In genomic region chr17:36088559-36089376, GRCh38 we compare ENCODE assay signal across 18 cellular contexts. TPM values are rescaled to one million over a fixed set of nuclear protein-coding genes. Genes with fewer than 3 reads are reported as not detected.
DNase-seq lines count a peak whose midpoint lies in the region; ATAC-seq and TF ChIP-seq lines count a peak whose summit lies in the region.
"Had no signal": no experiment of that assay in that cellular context is flagged by ENCODE, and none has a peak within 500 bp of the region (broad histone marks: within the 10 kb centered on the region; RNA-seq: fewer than 3 reads in every experiment).

No MANE protein-coding gene starts in this region.

- TF ChIP-seq POLR2A in GM18505 (IDR thresholded peaks at IDR 0.05; ENCODE audit: borderline replicate concordance, extremely low read depth, insufficient read depth, insufficient read length) = peak; percentile 58

- H3K4me1 ChIP-seq in skeletal muscle tissue (ENCODE audit: control insufficient read depth in 3 of 3, insufficient read depth in 3 of 3, low read length in 3 of 3) = peaks cover 0 to 3% (median 0%) of the 10 kb centered on the region in 3 donors
- H3K4me1 ChIP-seq: vagina had no signal

- H3K4me3 Mint-ChIP-seq in activated CD4-positive, alpha-beta T cell treated with anti-CD3 and anti-CD28 coated beads, Interleukin-2, amount 10 ng/mL, durations not matched to agents 7 days and 5 days = no peak overlapping the region
- peak overlapping the region; percentile 63 for H3K4me3 Mint-ChIP-seq in activated T-helper 17 cell treated with anti-CD3 and anti-CD28 coated beads, Interleukin-2, amount 50 U/mL, for 72 hours
- H3K4me3 Mint-ChIP-seq: neural crest cell had no signal

- H3K27me3 Mint-ChIP-seq in activated CD4-positive, alpha-beta T cell treated with anti-CD3 and anti-CD28 coated beads, Interleukin-2, amount 10 ng/mL, durations not matched to agents 7 days and 5 days = peaks cover 17% of the 10 kb centered on the region
- peaks cover 18% of the 10 kb centered on the region for H3K27me3 Mint-ChIP-seq in activated T-helper 17 cell treated with anti-CD3 and anti-CD28 coated beads, Interleukin-2, amount 50 U/mL, for 72 hours

- POLR2A ChIA-PET in activated CD4-positive, alpha-beta T cell treated with anti-CD3 and anti-CD28 coated beads, Interleukin-2, amount 10 ng/mL, durations not matched to agents 7 days and 5 days (lab: Charles Lee) = no interaction called here

- peaks cover 29% of the 10 kb centered on the region for H3K4me1 Mint-ChIP-seq in activated CD4-positive, alpha-beta T cell treated with anti-CD3 and anti-CD28 coated beads, Interleukin-2, amount 10 ng/mL, durations not matched to agents 7 days and 5 days
- H3K4me1 Mint-ChIP-seq in activated T-helper 17 cell treated with anti-CD3 and anti-CD28 coated beads, Interleukin-2, amount 50 U/mL, for 72 hours = peaks cover 15% of the 10 kb centered on the region
- H3K4me1 Mint-ChIP-seq: neural crest cell had no signal

- H3K27me3 ChIP-seq in skeletal muscle tissue (ENCODE audit: control insufficient read depth in 3 of 3, insufficient read depth in 3 of 3, low read length in 3 of 3) = peaks cover 0 to 11% (median 0%) of the 10 kb centered on the region in 3 donors
- H3K27me3 ChIP-seq: vagina had no signal

- H3K36me3 Mint-ChIP-seq in activated CD4-positive, alpha-beta T cell treated with anti-CD3 and anti-CD28 coated beads, Interleukin-2, amount 10 ng/mL, durations not matched to agents 7 days and 5 days (ENCODE audit: low read depth) = no peaks in the 10 kb centered on the region
- no peaks in the 10 kb centered on the region for H3K36me3 Mint-ChIP-seq in activated T-helper 17 cell treated with anti-CD3 and anti-CD28 coated beads, Interleukin-2, amount 50 U/mL, for 72 hours (ENCODE audit: low read depth)

- no peaks in the 10 kb centered on the region for H3K9me3 Mint-ChIP-seq in activated CD4-positive, alpha-beta T cell treated with anti-CD3 and anti-CD28 coated beads, Interleukin-2, amount 10 ng/mL, durations not matched to agents 7 days and 5 days
- H3K9me3 Mint-ChIP-seq in activated T-helper 17 cell treated with anti-CD3 and anti-CD28 coated beads, Interleukin-2, amount 50 U/mL, for 72 hours = no peaks in the 10 kb centered on the region
- H3K9me3 Mint-ChIP-seq: neural crest cell had no signal

- no peaks in the 10 kb centered on the region for H3K9me3 ChIP-seq in skeletal muscle tissue (ENCODE audit: control insufficient read depth in 3 of 3, low read length in 3 of 3)
- H3K9me3 ChIP-seq: vagina had no signal

- no peaks in the 10 kb centered on the region for H3K36me3 ChIP-seq in skeletal muscle tissue (ENCODE audit: control insufficient read depth in 3 of 3, insufficient read depth in 3 of 3, low read length in 3 of 3)
- H3K36me3 ChIP-seq: vagina, WERI-Rb-1 had no signal

- ATAC-seq in GM18505 (IDR thresholded peaks at IDR 0.05; ENCODE audit: unreplicated experiment) = no peak
- ATAC-seq in activated T-helper 17 cell treated with anti-CD3 and anti-CD28 coated beads, Interleukin-2, amount 50 U/mL, for 72 hours (replicated peaks) = no peak
- no peak for ATAC-seq in GM21737 (IDR thresholded peaks at IDR 0.05; ENCODE audit: unreplicated experiment)
- no peak for ATAC-seq in HG03342 (IDR thresholded peaks at IDR 0.05; ENCODE audit: unreplicated experiment)
- ATAC-seq in GM21423 (IDR thresholded peaks at IDR 0.05; ENCODE audit: unreplicated experiment) = no peak
- ATAC-seq: sciatic nerve had no signal

- H3K27ac ChIP-seq in skeletal muscle tissue (ENCODE audit: low read depth, low read length) = peak overlapping the region; percentile 32
- H3K27ac ChIP-seq: vagina, WERI-Rb-1 had no signal

- CTCF ChIA-PET in activated CD4-positive, alpha-beta T cell treated with anti-CD3 and anti-CD28 coated beads, Interleukin-2, amount 10 ng/mL, durations not matched to agents 7 days and 5 days (lab: Charles Lee) = interaction anchor here (0.7 to 1.7 kb wide), 3 partner anchors 15 to 113 kb away, joined by 3 read pairs; no protein-coding TSS in a partner anchor

- H3K27ac Mint-ChIP-seq in activated CD4-positive, alpha-beta T cell treated with anti-CD3 and anti-CD28 coated beads, Interleukin-2, amount 10 ng/mL, durations not matched to agents 7 days and 5 days = peak overlapping the region; percentile 4
- H3K27ac Mint-ChIP-seq in activated T-helper 17 cell treated with anti-CD3 and anti-CD28 coated beads, Interleukin-2, amount 50 U/mL, for 72 hours = peak overlapping the region; percentile 90

- no peak overlapping the region for H3K9ac ChIP-seq in skeletal muscle tissue (ENCODE audit: low read depth in 1 of 3, low read length in 3 of 3)

- no peak for DNase-seq in activated CD4-positive, alpha-beta T cell treated with anti-CD3 and anti-CD28 coated beads, Interleukin-2, amount 10 ng/mL, durations not matched to agents 7 days and 5 days
- DNase-seq in activated CD4-positive, alpha-beta T cell treated with anti-CD3 and anti-CD28 coated beads, Interleukin-2, amount 50 U/mL, for 1 hour = no peak
- DNase-seq: ACHN; Calu3; NCI-H510A treated with DMSO at 0.1 percent for 48 hours; stimulated activated naive CD4-positive, alpha-beta T cell treated with Interleukin-2 at 50 U/mL for 16 hours; WERI-Rb-1 had no signal

- H3K4me3 ChIP-seq in skeletal muscle tissue (ENCODE audit: low read length in 3 of 3) = no peak overlapping the region
- H3K4me3 ChIP-seq: lung, vagina had no signal

RNA-seq across cellular contexts. Expression of gene CCL3, which starts 1.2 kb away (rescaled TPM):
- 1 to 10 TPM; 3.7 to 4.1 TPM for total RNA-seq in activated CD4-positive, alpha-beta T cell treated with anti-CD3 and anti-CD28 coated beads, Interleukin-2, amount 10 ng/mL, durations not matched to agents 7 days and 5 days
- 100 to 1,000 TPM in 1 of 2 donors, 10 to 100 TPM in 1; 75.4 to 108 TPM for total RNA-seq in activated T-helper 17 cell treated with anti-CD3 and anti-CD28 coated beads, Interleukin-2, amount 50 U/mL, for 72 hours
- total RNA-seq in skeletal muscle tissue = 7.3 TPM
- total RNA-seq: Calu3, LHCN-M2, neural crest cell had no signal

RNA-seq across cellular contexts. Expression of gene CCL4, which starts 14.9 kb away (rescaled TPM):
- 1 to 10 TPM; 2.8 to 3.9 TPM for total RNA-seq in activated CD4-positive, alpha-beta T cell treated with anti-CD3 and anti-CD28 coated beads, Interleukin-2, amount 10 ng/mL, durations not matched to agents 7 days and 5 days
- total RNA-seq in activated T-helper 17 cell treated with anti-CD3 and anti-CD28 coated beads, Interleukin-2, amount 50 U/mL, for 72 hours = 10 to 100 TPM; 26.1 to 73.9 TPM
- total RNA-seq in skeletal muscle tissue = 1.6 TPM
- total RNA-seq: Calu3, LHCN-M2, neural crest cell had no signal

RNA-seq across cellular contexts. Expression of gene CCL18, which starts 24.7 kb away (rescaled TPM):
- not detected for total RNA-seq in activated CD4-positive, alpha-beta T cell treated with anti-CD3 and anti-CD28 coated beads, Interleukin-2, amount 10 ng/mL, durations not matched to agents 7 days and 5 days
- total RNA-seq in activated T-helper 17 cell treated with anti-CD3 and anti-CD28 coated beads, Interleukin-2, amount 50 U/mL, for 72 hours = not detected
- not detected for total RNA-seq in skeletal muscle tissue
- total RNA-seq: Calu3, LHCN-M2, neural crest cell, vagina had no signal

Comparison
In these comparisons a context has a peak if more than half of its experiments do, and no peak if none do; other contexts are left out.
1. RNA of gene CCL4, which starts 14.9 kb away (total RNA-seq): 26.1 to 73.9 TPM in activated T-helper 17 cell treated with anti-CD3 and anti-CD28 coated beads, Interleukin-2, amount 50 U/mL, for 72 hours; 2.8 to 3.9 TPM in activated CD4-positive, alpha-beta T cell treated with anti-CD3 and anti-CD28 coated beads, Interleukin-2, amount 10 ng/mL, durations not matched to agents 7 days and 5 days and 1.6 TPM in skeletal muscle tissue (single experiment); every median in the first group is over 4 times any median in the second.